ENCODE assay signal across 1 cellular context in the genomic region with DNA sequence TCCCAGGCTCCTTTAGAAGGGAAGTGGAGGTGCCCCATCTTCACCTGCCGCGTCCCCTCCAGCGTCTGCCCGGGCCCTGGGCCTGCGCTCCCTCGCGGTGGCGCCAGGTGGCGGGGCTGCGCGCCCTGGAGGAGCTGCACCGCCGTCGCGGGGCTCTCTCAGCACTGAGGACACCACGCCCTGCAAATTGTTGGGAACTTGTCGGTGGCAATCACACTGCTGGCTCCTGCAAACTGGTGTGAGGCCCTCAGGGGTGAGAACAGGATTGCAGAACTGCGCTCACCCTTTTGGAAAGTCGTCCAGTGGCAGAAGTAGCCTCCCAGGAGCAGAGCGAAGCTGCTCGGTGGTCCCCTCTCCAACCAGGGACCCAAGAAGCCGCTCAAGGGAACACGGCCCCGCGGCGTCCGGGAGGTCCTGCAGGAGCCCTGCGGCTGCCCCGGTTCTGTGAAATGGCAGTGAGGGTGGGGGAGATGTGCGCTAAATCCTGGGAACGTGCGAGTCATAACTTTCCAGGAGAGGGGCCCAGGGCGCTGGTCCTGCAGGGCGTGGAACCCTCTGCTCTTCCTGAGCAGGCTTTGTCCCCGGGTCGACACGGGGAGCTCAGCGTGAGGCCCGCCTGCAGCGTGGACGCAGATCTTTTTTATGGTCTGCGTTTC.
TF ChIP-seq lines count a peak whose summit lies in the region.

No MANE protein-coding gene starts in this region.

TF ChIP-seq in H1, 55 proteins besides CTCF, POLR2A, EP300 and RAD21:
- peak in 1 of 2 experiments; percentile 46; a peak in 1 of 4 replicates for TF ChIP-seq SIN3A (conservative IDR thresholded peaks at IDR 0.05 in 1 of 2, IDR thresholded peaks at IDR 0.05 in 1 of 2; ENCODE audit: low read depth in 1 of 2, low read length in 2 of 2)
- TF ChIP-seq HDAC2 (IDR thresholded peaks at IDR 0.05; ENCODE audit: borderline replicate concordance in 1 of 2, low read depth in 2 of 2, low read length in 2 of 2), result peak in 1 of 2 experiments; percentile 43; a peak in 1 of 4 replicates
- TF ChIP-seq ZNF274 (IDR thresholded peaks at IDR 0.05; ENCODE audit: borderline replicate concordance, extremely low read depth, low read length), result no peak
- TF ChIP-seq, protein P1, sequence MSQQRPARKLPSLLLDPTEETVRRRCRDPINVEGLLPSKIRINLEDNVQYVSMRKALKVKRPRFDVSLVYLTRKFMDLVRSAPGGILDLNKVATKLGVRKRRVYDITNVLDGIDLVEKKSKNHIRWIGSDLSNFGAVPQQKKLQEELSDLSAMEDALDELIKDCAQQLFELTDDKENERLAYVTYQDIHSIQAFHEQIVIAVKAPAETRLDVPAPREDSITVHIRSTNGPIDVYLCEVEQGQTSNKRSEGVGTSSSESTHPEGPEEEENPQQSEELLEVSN (IDR thresholded peaks at IDR 0.05), result peak; percentile 40; the same call in 1 of the 2 replicates
- peak; percentile 36; the same call in 1 of the 2 replicates for TF ChIP-seq YY1 (IDR thresholded peaks at IDR 0.05; ENCODE audit: low read depth, low read length)
- TF ChIP-seq TAF1 (IDR thresholded peaks at IDR 0.05; ENCODE audit: low read depth, low read length), result 0 out of 2 replicates have a peak, but pooled peaks have one; percentile 14
- TF ChIP-seq CREB1 (IDR thresholded peaks at IDR 0.05), result peak; percentile 50
- no peak for TF ChIP-seq POLR2AphosphoS5 (IDR thresholded peaks at IDR 0.05; ENCODE audit: low read depth, low read length)
- TF ChIP-seq BACH1 (IDR thresholded peaks at IDR 0.05; ENCODE audit: low read length), result peak; percentile 46; the same call in 1 of the 2 replicates
- TF ChIP-seq, protein P2, sequence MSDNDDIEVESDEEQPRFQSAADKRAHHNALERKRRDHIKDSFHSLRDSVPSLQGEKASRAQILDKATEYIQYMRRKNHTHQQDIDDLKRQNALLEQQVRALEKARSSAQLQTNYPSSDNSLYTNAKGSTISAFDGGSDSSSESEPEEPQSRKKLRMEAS (IDR thresholded peaks at IDR 0.05), result peak; percentile 68
- TF ChIP-seq TBP (IDR thresholded peaks at IDR 0.05; ENCODE audit: low read depth, low read length), result peak; percentile 6; the same call in 1 of the 2 replicates
- TF ChIP-seq CHD1 (IDR thresholded peaks at IDR 0.05; ENCODE audit: low read depth, low read length), result no peak
- TF ChIP-seq, protein P3, sequence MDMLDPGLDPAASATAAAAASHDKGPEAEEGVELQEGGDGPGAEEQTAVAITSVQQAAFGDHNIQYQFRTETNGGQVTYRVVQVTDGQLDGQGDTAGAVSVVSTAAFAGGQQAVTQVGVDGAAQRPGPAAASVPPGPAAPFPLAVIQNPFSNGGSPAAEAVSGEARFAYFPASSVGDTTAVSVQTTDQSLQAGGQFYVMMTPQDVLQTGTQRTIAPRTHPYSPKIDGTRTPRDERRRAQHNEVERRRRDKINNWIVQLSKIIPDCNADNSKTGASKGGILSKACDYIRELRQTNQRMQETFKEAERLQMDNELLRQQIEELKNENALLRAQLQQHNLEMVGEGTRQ (IDR thresholded peaks at IDR 0.05; ENCODE audit: low read length), result no peak
- peak; percentile 44; the same call in 1 of the 2 replicates for TF ChIP-seq RBBP5 (IDR thresholded peaks at IDR 0.05; ENCODE audit: borderline replicate concordance, low read depth, low read length)
